In the genomic region with DNA sequence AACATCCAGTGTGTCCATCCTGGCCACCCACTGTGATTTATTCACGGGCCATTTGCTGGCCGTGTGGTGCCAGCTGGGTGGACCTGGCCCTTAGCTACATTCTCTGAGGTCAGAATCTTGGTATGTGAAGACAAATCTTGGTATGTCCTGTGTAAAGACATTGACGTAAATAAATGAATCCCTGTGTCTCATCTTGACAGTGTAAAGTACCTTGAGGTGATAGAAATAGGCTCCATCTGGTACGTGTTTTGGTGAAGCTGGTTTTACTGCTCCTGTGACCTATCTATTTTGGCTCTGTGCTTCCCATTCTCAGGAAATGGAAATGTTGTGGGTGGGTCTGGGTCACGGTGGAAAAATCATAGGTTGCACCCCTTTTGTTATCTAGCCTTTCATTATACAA, we compare ENCODE assay signal across 17 cellular contexts.
"Had no signal": no experiment of that assay in that cellular context is flagged by ENCODE, and none has a peak within 500 bp of the region (broad histone marks: within the 10 kb centered on the region; RNA-seq: fewer than 3 reads in every experiment).

No MANE protein-coding gene starts in this region.

- H3K27me3 ChIP-seq: ovary, tibial artery had no signal

- H3K27ac ChIP-seq: ovary, tibial artery had no signal

- H3K9me3 ChIP-seq: ovary, tibial artery had no signal

- H3K36me3 ChIP-seq: ovary, tibial artery had no signal

- H3K4me1 ChIP-seq: tibial artery had no signal

- ATAC-seq: activated CD8-positive, alpha-beta T cell treated with anti-CD3 and anti-CD28 coated beads, Interleukin-2, amount 10 ng/mL, durations not matched to agents 7 days and 5 days; stimulated activated effector memory CD8-positive, alpha-beta T cell treated with anti-CD3 and anti-CD28 coated beads, Interleukin-12 subunit alpha, Interleukin-12 subunit beta, amount 100 ng/mL, for 72 hours had no signal

- H3K4me3 ChIP-seq: ovary, tibial artery had no signal

- DNase-seq: activated B cell treated with CpG ODN at 0.5 μM for 24 hours; activated CD4-positive, alpha-beta T cell treated with anti-CD3 and anti-CD28 coated beads, Interleukin-2, amount 10 ng/mL, durations not matched to agents 24 days and 14 days; activated CD8-positive, alpha-beta memory T cell treated with anti-CD3 and anti-CD28 coated beads, Interleukin-2, amount 50 U/mL, for 4 hours; activated CD8-positive, alpha-beta T cell treated with anti-CD3 and anti-CD28 coated beads, Interleukin-2, amount 10 ng/mL, durations not matched to agents 7 days and 5 days; activated gamma-delta T cell treated with Interleukin-2 at 50 U/mL for 16 hours; activated naive CD8-positive, alpha-beta T cell treated with anti-CD3 and anti-CD28 coated beads for 36 hours; amygdala; cerebellar nuclear complex; dermis blood vessel endothelial cell; endodermal cell; erythroblast; hippocampal formation; ovary; stimulated activated CD4-positive, alpha-beta T cell treated with anti-CD3 and anti-CD28 coated beads, Interleukin-12 subunit alpha, Interleukin-12 subunit beta, amount 100 ng/mL, for 4 hours; T-helper 2 cell; tibial artery had no signal
